8 cellular contexts compared by ENCODE assay signal in genomic region chr16:74666010-74666421, GRCh38. TPM values are rescaled to one million over a fixed set of nuclear protein-coding genes. Genes with fewer than 3 reads are reported as not detected.
DNase-seq lines count a peak whose midpoint lies in the region; ATAC-seq and TF ChIP-seq lines count a peak whose summit lies in the region.

No MANE protein-coding gene starts in this region.

- peaks cover 23% of the 10 kb centered on the region for H3K4me1 Mint-ChIP-seq in GM23338

- no peaks in the 10 kb centered on the region; the same call in 1 of the 2 replicates for H3K9me2 ChIP-seq in GM23338 (ENCODE audit: insufficient read depth)

- H3K79me2 ChIP-seq in GM23338 (replicated peaks; ENCODE audit: insufficient read depth), result peaks cover 55% of the 10 kb centered on the region

- H3K4me3 Mint-ChIP-seq in GM23338, result peak overlapping the region; percentile 81

- no peak for ATAC-seq in GM23338
- no peak for ATAC-seq in HG02852 (IDR thresholded peaks at IDR 0.05; ENCODE audit: unreplicated experiment)

- DNase-seq in GM23338 (ENCODE audit: low spot score), result no peak
- no peak for DNase-seq in WERI-Rb-1
- DNase-seq in glomerular visceral epithelial cell (ENCODE audit: extremely low spot score), result peak; percentile 4
- no peak for DNase-seq in skeletal muscle cell (ENCODE audit: low read depth)
- DNase-seq in NCI-H2081 treated with DMSO at 0.1 percent for 48 hours (lab: John Stamatoyannopoulos, UW), result no peak
- no peak for DNase-seq in mucosa of gallbladder (ENCODE audit: low spot score)
- DNase-seq in MV-4-11 (lab: John Stamatoyannopoulos, UW), result no peak

- no peak overlapping the region for H2AFZ ChIP-seq in GM23338

- H3K4me1 ChIP-seq in GM23338 (ENCODE audit: insufficient read depth), result peaks cover 6% of the 10 kb centered on the region

- peaks cover 40% of the 10 kb centered on the region for H3K36me3 ChIP-seq in GM23338 (ENCODE audit: insufficient read depth)
- H3K36me3 ChIP-seq in WERI-Rb-1, result peaks cover 46% of the 10 kb centered on the region

- TF ChIP-seq CTCF in GM23338 (conservative IDR thresholded peaks at IDR 0.05; ENCODE audit: low read depth in 2 of 2) (no peak), WERI-Rb-1 (IDR thresholded peaks at IDR 0.05; ENCODE audit: low read depth, low read length) (no peak)

- peaks cover 50% of the 10 kb centered on the region for H3K36me3 Mint-ChIP-seq in GM23338 (ENCODE audit: low read depth)

- H3K27me3 ChIP-seq in GM23338 (ENCODE audit: insufficient read depth), result no peaks in the 10 kb centered on the region
- no peaks in the 10 kb centered on the region for H3K27me3 ChIP-seq in WERI-Rb-1 (ENCODE audit: insufficient read depth, low read depth, severe bottlenecking)

- H3K9me3 Mint-ChIP-seq in GM23338, result peaks cover 13% of the 10 kb centered on the region; the same call in 2 of the 3 replicates

- no peak overlapping the region; the same call in 1 of the 2 replicates for H3K27ac Mint-ChIP-seq in GM23338

- H3K27ac ChIP-seq in GM23338 (ENCODE audit: low read depth) (peak overlapping the region; percentile 79), WERI-Rb-1 (peak overlapping the region; percentile 90)

- peaks cover 18% of the 10 kb centered on the region for H3K27me3 Mint-ChIP-seq in GM23338 (ENCODE audit: insufficient read depth, low read depth, poor library complexity)

- H3K4me2 ChIP-seq in GM23338, result peak overlapping the region; percentile 94

- H3K4me3 ChIP-seq in GM23338 (peak overlapping the region; percentile 98), WERI-Rb-1 (ENCODE audit: low read depth, low read length) (peak overlapping the region; percentile 88), skeletal muscle cell (ENCODE audit: low read depth, low read length) (peak overlapping the region; percentile 93)

- H3F3A ChIP-seq in GM23338 (replicated peaks; ENCODE audit: low read depth), result peaks cover 12% of the 10 kb centered on the region

- H3K9me3 ChIP-seq in WERI-Rb-1 (ENCODE audit: severe bottlenecking), result peaks cover 13% of the 10 kb centered on the region

- H4K20me1 ChIP-seq in GM23338 (replicated peaks; ENCODE audit: insufficient read depth), result peaks cover 34% of the 10 kb centered on the region

TF ChIP-seq in GM23338, 12 proteins besides CTCF, POLR2A, EP300 and RAD21:
- TF ChIP-seq NANOG (IDR thresholded peaks at IDR 0.05; ENCODE audit: borderline replicate concordance) (no peak), ZNF114 (CRISPR knock-in tag; IDR thresholded peaks at IDR 0.05) (no peak)

RNA-seq across cellular contexts. Expression of gene RFWD3, which starts 0.7 kb away (rescaled TPM):
- total RNA-seq in GM23338 (2014; rRNA removed; shearing (Covaris generic)), result 105 and 113 TPM in 2 replicates
- polyA plus RNA-seq in GM23338 (2016; fragmentation: Nextera tagmentation; extraction: Ambion mirVana), result 27.6 and 28.1 TPM in 2 replicates
- 22.6 TPM for total RNA-seq in mucosa of gallbladder

RNA-seq across cellular contexts. Expression of gene MLKL, which starts 34.6 kb away (rescaled TPM):
- total RNA-seq in GM23338 (2014; rRNA removed; shearing (Covaris generic)), result 7.5 and 9.7 TPM in 2 replicates
- polyA plus RNA-seq in GM23338 (2016; fragmentation: Nextera tagmentation; extraction: Ambion mirVana), result 5.1 and 6.2 TPM in 2 replicates
- 12.8 TPM for total RNA-seq in mucosa of gallbladder

RNA-seq across cellular contexts. Expression of gene GLG1, which starts 59.1 kb away (rescaled TPM):
- total RNA-seq in GM23338 (2014; rRNA removed; shearing (Covaris generic)), result 211 and 226 TPM in 2 replicates
- polyA plus RNA-seq in GM23338 (2016; fragmentation: Nextera tagmentation; extraction: Ambion mirVana), result 58.8 and 61.2 TPM in 2 replicates
- total RNA-seq in mucosa of gallbladder, result 229 TPM
